In genomic region chr5:54743997-54744788, GRCh38 we compare ENCODE assay signal across 8 cellular contexts.
DNase-seq lines count a peak whose midpoint lies in the region; ATAC-seq, FAIRE-seq and TF ChIP-seq lines count a peak whose summit lies in the region.

No MANE protein-coding gene starts in this region.

- TF ChIP-seq EP300 in A549 (IDR thresholded peaks at IDR 0.05) = no peak

- no peaks in the 10 kb centered on the region for H3K9me3 Mint-ChIP-seq in chondrocyte (ENCODE audit: low read depth)

- H3K36me3 ChIP-seq in lower lobe of right lung = no peaks in the 10 kb centered on the region
- H3K36me3 ChIP-seq in prostate gland = no peaks in the 10 kb centered on the region

- TF ChIP-seq RAD21 in A549 (conservative IDR thresholded peaks at IDR 0.05 in 1 of 2, IDR thresholded peaks at IDR 0.05 in 1 of 2) = no peak

- WGBS in A549 (ENCODE audit: missing lambda C conversion rate) = 71% methylated on average over 8 of the region's 8 CpGs
- WGBS in prostate gland = 66% methylated on average over 8 of the region's 8 CpGs

- intact Hi-C loops in lower lobe of right lung (cut with DNase I) (no loop called here), prostate gland (cut with DNase I) (no loop called here)

- POLR2A ChIA-PET in A549 (lab: Yijun Ruan, JAX) = no interaction called here

- no peak for TF ChIP-seq CTCF in A549 (IDR thresholded peaks at IDR 0.05)
- no peak for TF ChIP-seq CTCF in chondrocyte (IDR thresholded peaks at IDR 0.05)
- TF ChIP-seq CTCF in lower lobe of right lung (IDR thresholded peaks at IDR 0.05) = no peak
- TF ChIP-seq CTCF in prostate gland (IDR thresholded peaks at IDR 0.05) = no peak

- no peak for TF ChIP-seq POLR2A in A549 (IDR thresholded peaks at IDR 0.05; ENCODE audit: low read length)
- TF ChIP-seq POLR2A in prostate gland (IDR thresholded peaks at IDR 0.05) = no peak

- FAIRE-seq in A549 (lab: Jason Lieb, UNC) = no peak

- H3K9me3 ChIP-seq in A549 = no peaks in the 10 kb centered on the region
- H3K9me3 ChIP-seq in lower lobe of right lung = no peaks in the 10 kb centered on the region
- no peaks in the 10 kb centered on the region for H3K9me3 ChIP-seq in prostate gland

- peak in 1 of 2 experiments; percentile 16 for DNase-seq in A549 (ENCODE audit: low read depth in 1 of 2, low spot score in 1 of 2)
- peak; percentile 11 for DNase-seq in UCSD-AML1 (lab: John Stamatoyannopoulos, UW; ENCODE audit: unreplicated experiment)
- no peak for DNase-seq in chondrocyte (ENCODE audit: low spot score)
- peak; percentile 54 for DNase-seq in lower lobe of right lung
- DNase-seq in stimulated activated CD8-positive, alpha-beta memory T cell treated with anti-CD3 and anti-CD28 coated beads, Interleukin-4, amount 100 ng/mL, for 48 hours = peak; percentile 60
- DNase-seq in prostate gland (ENCODE audit: low spot score) = no peak

- no peak overlapping the region for H3K4me3 Mint-ChIP-seq in chondrocyte (ENCODE audit: unreplicated experiment)

- ATAC-seq in A549 (no peak), GM19023 (IDR thresholded peaks at IDR 0.05; ENCODE audit: unreplicated experiment) (peak; percentile 72), HG03565 (IDR thresholded peaks at IDR 0.05; ENCODE audit: unreplicated experiment) (peak; percentile 79), lower lobe of right lung (peak; percentile 79 to 84)

- CTCF ChIA-PET in A549 (lab: Yijun Ruan, JAX) = interaction anchor here (0.8 to 1.5 kb wide), 5 partner anchors 9 to 227 kb away, joined by 3 to 5 read pairs (median 3); partner anchors contain the start of gene SNX18

- peak overlapping the region in 1 of 2 experiments; percentile 36; a peak in 1 of 6 replicates for H3K27ac ChIP-seq in A549
- H3K27ac ChIP-seq in lower lobe of right lung = peak overlapping the region; percentile 69
- no peak overlapping the region for H3K27ac ChIP-seq in prostate gland

- no peaks in the 10 kb centered on the region for H3K27me3 ChIP-seq in lower lobe of right lung (ENCODE audit: low read depth)
- H3K27me3 ChIP-seq in prostate gland (replicated peaks; ENCODE audit: insufficient read depth) = no peaks in the 10 kb centered on the region

- no peak overlapping the region for H3K4me2 ChIP-seq in A549

- H3K27me3 Mint-ChIP-seq in chondrocyte (ENCODE audit: low read depth) = no peaks in the 10 kb centered on the region

- H3K36me3 Mint-ChIP-seq in chondrocyte (ENCODE audit: low read depth) = no peaks in the 10 kb centered on the region

- H3K4me3 ChIP-seq in A549 (no peak overlapping the region), lower lobe of right lung (no peak overlapping the region), prostate gland (no peak overlapping the region)

- H3K4me1 Mint-ChIP-seq in chondrocyte (ENCODE audit: low read depth) = peaks cover 21% of the 10 kb centered on the region

- H3K27ac Mint-ChIP-seq in chondrocyte (ENCODE audit: unreplicated experiment) = peak overlapping the region; percentile 92

- H3K4me1 ChIP-seq in A549 (peaks cover 12% of the 10 kb centered on the region; the same call in 2 of the 3 replicates), lower lobe of right lung (peaks cover 31% of the 10 kb centered on the region), prostate gland (replicated peaks) (no peaks in the 10 kb centered on the region)

TF ChIP-seq in A549, 52 proteins besides CTCF, POLR2A, EP300 and RAD21:
- TF ChIP-seq JUNB (IDR thresholded peaks at IDR 0.05) (no peak), HES2 (IDR thresholded peaks at IDR 0.05) (no peak), CEBPB (IDR thresholded peaks at IDR 0.05) (no peak), HEYL (CRISPR knock-in tag; IDR thresholded peaks at IDR 0.05) (no peak), TP53 (CRISPR knock-in tag; IDR thresholded peaks at IDR 0.05) (no peak), NFE2L2 (conservative IDR thresholded peaks at IDR 0.05; ENCODE audit: low read length) (peak; percentile 45; the same call in 1 of the 2 replicates), FOSB (CRISPR knock-in tag; IDR thresholded peaks at IDR 0.05) (no peak), JUN (IDR thresholded peaks at IDR 0.05) (no peak), CHD4 (IDR thresholded peaks at IDR 0.05; ENCODE audit: borderline replicate concordance) (no peak), MAFK (IDR thresholded peaks at IDR 0.05; ENCODE audit: partially characterized antibody) (peak; percentile 96), ZC3H11A (IDR thresholded peaks at IDR 0.05) (no peak), TFCP2L1 (CRISPR knock-in tag; IDR thresholded peaks at IDR 0.05) (no peak), CHD2 (IDR thresholded peaks at IDR 0.05; ENCODE audit: low read length, partially characterized antibody) (no peak), POLR2AphosphoS2 (conservative IDR thresholded peaks at IDR 0.05; ENCODE audit: low read length) (no peak)

Comparison
In these comparisons a context has a peak if more than half of its experiments do, and no peak if none do; other contexts are left out.
1. ATAC-seq: peak in GM19023 (single experiment), HG03565 (single experiment) and lower lobe of right lung (2 of 2); none in A549 (0 of 2).
2. DNase-seq: peak in UCSD-AML1 (single experiment), lower lobe of right lung (single experiment) and stimulated activated CD8-positive, alpha-beta memory T cell treated with anti-CD3 and anti-CD28 coated beads, Interleukin-4, amount 100 ng/mL, for 48 hours (single experiment); none in chondrocyte (single experiment) and prostate gland (single experiment).